In the genomic region with DNA sequence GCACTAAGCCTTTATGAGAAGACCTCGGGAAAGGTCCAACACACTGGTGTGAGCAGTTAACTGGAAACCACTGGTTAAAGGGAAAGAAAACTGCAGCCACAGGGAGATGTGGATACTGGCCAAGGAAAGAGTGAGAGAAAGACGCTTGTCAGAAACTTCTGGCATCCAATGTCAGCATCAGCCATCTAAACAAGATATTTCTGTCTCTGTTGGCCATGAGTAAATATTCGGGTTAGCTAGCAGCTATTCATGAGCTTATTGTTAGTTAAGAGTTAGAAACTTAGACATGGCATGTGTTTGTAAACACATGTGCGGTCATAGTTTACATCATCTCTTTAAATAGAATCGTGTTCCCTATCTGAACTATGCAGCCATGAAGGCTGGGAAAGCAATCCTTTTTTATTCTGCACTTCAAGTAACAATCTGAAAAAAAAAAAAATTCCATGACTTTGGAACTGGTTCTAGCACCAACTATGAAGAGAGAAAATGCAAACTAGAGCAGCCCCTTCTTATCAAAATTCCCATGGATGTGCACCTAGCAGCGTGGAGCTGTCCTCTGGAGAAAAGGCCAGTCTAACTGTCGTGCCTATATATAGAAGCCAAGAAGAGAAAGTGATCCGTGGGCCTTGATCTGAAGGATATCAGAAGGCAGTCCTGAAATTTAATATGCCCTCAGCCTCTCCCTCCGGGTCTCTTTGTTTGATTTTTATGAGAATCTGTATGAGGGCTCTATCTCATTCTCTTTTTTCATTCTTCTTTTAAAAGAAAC, we compare ENCODE assay signal across 10 cellular contexts.
DNase-seq lines count a peak whose midpoint lies in the region; TF ChIP-seq lines count a peak whose summit lies in the region.
"Had no signal": no experiment of that assay in that cellular context is flagged by ENCODE, and none has a peak within 500 bp of the region (broad histone marks: within the 10 kb centered on the region; RNA-seq: fewer than 3 reads in every experiment).

No MANE protein-coding gene starts in this region.

- no peaks in the 10 kb centered on the region for H3K9me3 ChIP-seq in prostate gland

- no peak for TF ChIP-seq POLR2A in prostate gland (IDR thresholded peaks at IDR 0.05)

- H3K36me3 ChIP-seq in BJ (ENCODE audit: control insufficient read depth, insufficient read depth, low read length) (no peaks in the 10 kb centered on the region), prostate gland (no peaks in the 10 kb centered on the region)

- intact Hi-C loops in prostate gland (cut with DNase I): no loop called here

- no peak for TF ChIP-seq CTCF in BJ (IDR thresholded peaks at IDR 0.05; ENCODE audit: insufficient read depth, low read depth, low read length)
- no peak for TF ChIP-seq CTCF in astrocyte of the spinal cord (IDR thresholded peaks at IDR 0.05; ENCODE audit: low read depth, low read length)
- TF ChIP-seq CTCF in prostate gland (IDR thresholded peaks at IDR 0.05): no peak

- H3K27ac ChIP-seq in prostate gland: peak overlapping the region; percentile 3 to 16

- 26% methylated on average over 9 of the region's 9 CpGs for WGBS in prostate gland

- POLR2A ChIA-PET in BJ (lab: Charles Lee): interaction anchor here (0.6 kb wide), 1 partner anchor 682 kb away, joined by 3 read pairs; no protein-coding TSS in a partner anchor

- CTCF ChIA-PET in BJ (lab: Yijun Ruan, JAX): interaction anchor here (0.6 to 2.1 kb wide), 4 partner anchors 9 to 596 kb away, joined by 3 to 5 read pairs (median 4); no protein-coding TSS in a partner anchor

- in situ Hi-C loops in astrocyte of the spinal cord (cut with HindIII; ENCODE audit: low sequenced_read_pairs): no loop called here

- no peaks in the 10 kb centered on the region for H3K4me1 ChIP-seq in prostate gland (replicated peaks)

- no peak overlapping the region for H3K4me3 ChIP-seq in BJ (ENCODE audit: low read depth, low read length)
- no peak overlapping the region for H3K4me3 ChIP-seq in astrocyte of the spinal cord (ENCODE audit: low read depth, low read length)
- no peak overlapping the region for H3K4me3 ChIP-seq in prostate gland

- H3K27me3 ChIP-seq in BJ (ENCODE audit: control insufficient read depth, insufficient read depth, low read length): no peaks in the 10 kb centered on the region; the same call in 1 of the 2 replicates
- H3K27me3 ChIP-seq in prostate gland (replicated peaks; ENCODE audit: insufficient read depth): no peaks in the 10 kb centered on the region

- DNase-seq in BJ (ENCODE audit: low read depth): peak; percentile 71
- peak; percentile 55 for DNase-seq in astrocyte of the spinal cord (ENCODE audit: low read depth, low spot score)
- DNase-seq in globus pallidus (ENCODE audit: low spot score): peak; percentile 55
- DNase-seq in prostate gland (ENCODE audit: low spot score): no peak
- no peak for DNase-seq in NCI-H1930 (lab: John Stamatoyannopoulos, UW)
- no peak for DNase-seq in COR-L47 (lab: John Stamatoyannopoulos, UW)
- DNase-seq in GOT3 (lab: John Stamatoyannopoulos, UW): no peak
- DNase-seq in NCI-H1694 (lab: John Stamatoyannopoulos, UW): no peak
- DNase-seq: activated naive CD8-positive, alpha-beta T cell treated with anti-CD3 and anti-CD28 coated beads, Interleukin-2, amount 10 ng/mL, durations not matched to agents 7 days and 5 days; SIG-M5 had no signal

Comparison
In these comparisons a context has a peak if more than half of its experiments do, and no peak if none do; other contexts are left out.
1. DNase-seq: peak in BJ (single experiment), astrocyte of the spinal cord (single experiment) and globus pallidus (single experiment); none in prostate gland (single experiment), NCI-H1930 (0 of 2), COR-L47 (single experiment), GOT3 (single experiment) and NCI-H1694 (single experiment).